ENCODE assay signal across 1 cellular context in genomic region chr5:168528521-168529360, GRCh38.
TF ChIP-seq lines count a peak whose summit lies in the region.

TSS of gene FBLL1 (plus strand) at chr5:168529305. CDS start at chr5:168529505, 200 bp downstream.

TF ChIP-seq in HEK293, 187 proteins besides CTCF, POLR2A, EP300 and RAD21 (continued from another document and continues in another):
- TF ChIP-seq ZNF518A (tag by site-specific recombination; conservative IDR thresholded peaks at IDR 0.05; ENCODE audit: low read depth): peak; percentile 41; the same call in 1 of the 2 replicates
- peak; percentile 43 for TF ChIP-seq ZNF398 (tag by site-specific recombination; IDR thresholded peaks at IDR 0.05)
- peak; percentile 58 for TF ChIP-seq ZBTB8A (tag by site-specific recombination; IDR thresholded peaks at IDR 0.05)
- no peak; the same call in 1 of the 2 replicates for TF ChIP-seq ZBTB11 (tag by site-specific recombination; conservative IDR thresholded peaks at IDR 0.05; ENCODE audit: low read depth)
- TF ChIP-seq PRDM4 (tag by site-specific recombination; IDR thresholded peaks at IDR 0.05): no peak
- TF ChIP-seq INSM2 (tag by site-specific recombination; IDR thresholded peaks at IDR 0.05): no peak
- TF ChIP-seq ZFHX2 (tag by site-specific recombination; conservative IDR thresholded peaks at IDR 0.05): peak; percentile 71
- peak; percentile 79 for TF ChIP-seq ZNF366 (tag by site-specific recombination; conservative IDR thresholded peaks at IDR 0.05)
- no peak for TF ChIP-seq ZNF473 (tag by site-specific recombination; IDR thresholded peaks at IDR 0.05)
- TF ChIP-seq ZBTB20 (tag by site-specific recombination; IDR thresholded peaks at IDR 0.05): peak; percentile 46; the same call in 1 of the 2 replicates
- peak; percentile 77 for TF ChIP-seq ZNF660 (tag by site-specific recombination; IDR thresholded peaks at IDR 0.05)
- TF ChIP-seq ZNF292 (tag by site-specific recombination; IDR thresholded peaks at IDR 0.05; ENCODE audit: borderline replicate concordance, low read depth): no peak
- no peak for TF ChIP-seq ZNF114 (tag by site-specific recombination; IDR thresholded peaks at IDR 0.05)
- TF ChIP-seq YY2 (tag by site-specific recombination; IDR thresholded peaks at IDR 0.05): no peak
- no peak for TF ChIP-seq ZNF426 (tag by site-specific recombination; IDR thresholded peaks at IDR 0.05)
- peak; percentile 32; the same call in 1 of the 2 replicates for TF ChIP-seq ZNF596 (tag by site-specific recombination; IDR thresholded peaks at IDR 0.05)
- peak; percentile 82 for TF ChIP-seq ZNF76 (tag by site-specific recombination; IDR thresholded peaks at IDR 0.05; ENCODE audit: borderline replicate concordance, low read depth)
- no peak for TF ChIP-seq ZNF544 (tag by site-specific recombination; IDR thresholded peaks at IDR 0.05)
- TF ChIP-seq SP3 (tag by site-specific recombination; IDR thresholded peaks at IDR 0.05): no peak
- no peak for TF ChIP-seq GFI1B (tag by site-specific recombination; IDR thresholded peaks at IDR 0.05)
- peak; percentile 55; the same call in 1 of the 2 replicates for TF ChIP-seq ZNF2 (tag by site-specific recombination; IDR thresholded peaks at IDR 0.05)
- TF ChIP-seq ZNF664 (tag by site-specific recombination; IDR thresholded peaks at IDR 0.05): no peak
- no peak for TF ChIP-seq ZNF548 (tag by site-specific recombination; IDR thresholded peaks at IDR 0.05)
- TF ChIP-seq ZBTB17 (tag by site-specific recombination; IDR thresholded peaks at IDR 0.05): 0 out of 2 replicates have a peak, but pooled peaks have one; percentile 31
- no peak for TF ChIP-seq KLF7 (tag by site-specific recombination; IDR thresholded peaks at IDR 0.05; ENCODE audit: borderline replicate concordance)
- TF ChIP-seq PATZ1 (tag by site-specific recombination; IDR thresholded peaks at IDR 0.05): peak; percentile 35; the same call in 1 of the 2 replicates
- TF ChIP-seq MYNN (tag by site-specific recombination; IDR thresholded peaks at IDR 0.05; ENCODE audit: borderline replicate concordance): no peak
- TF ChIP-seq BCL11B (tag by site-specific recombination; IDR thresholded peaks at IDR 0.05; ENCODE audit: low read depth): no peak
- TF ChIP-seq YY1 (tag by site-specific recombination; IDR thresholded peaks at IDR 0.05): no peak
- no peak for TF ChIP-seq ZNF169 (tag by site-specific recombination; IDR thresholded peaks at IDR 0.05)
- TF ChIP-seq ZNF335 (tag by site-specific recombination; conservative IDR thresholded peaks at IDR 0.05): peak; percentile 75
- peak; percentile 53 for TF ChIP-seq SP2 (tag by site-specific recombination; IDR thresholded peaks at IDR 0.05)
- TF ChIP-seq ZBTB48 (tag by site-specific recombination; IDR thresholded peaks at IDR 0.05): peak; percentile 72
- no peak for TF ChIP-seq ZFP37 (tag by site-specific recombination; IDR thresholded peaks at IDR 0.05)
- peak; percentile 35; the same call in 1 of the 2 replicates for TF ChIP-seq ZNF629 (tag by site-specific recombination; IDR thresholded peaks at IDR 0.05)
- TF ChIP-seq REST (tag by site-specific recombination; IDR thresholded peaks at IDR 0.05): peak; percentile 99
- 0 out of 2 replicates have a peak, but pooled peaks have one; percentile 21 for TF ChIP-seq ZXDB (tag by site-specific recombination; IDR thresholded peaks at IDR 0.05)
- no peak for TF ChIP-seq ZNF350 (tag by site-specific recombination; IDR thresholded peaks at IDR 0.05)
